Comparison of ENCODE assay signal across 28 cellular contexts in the genomic region with DNA sequence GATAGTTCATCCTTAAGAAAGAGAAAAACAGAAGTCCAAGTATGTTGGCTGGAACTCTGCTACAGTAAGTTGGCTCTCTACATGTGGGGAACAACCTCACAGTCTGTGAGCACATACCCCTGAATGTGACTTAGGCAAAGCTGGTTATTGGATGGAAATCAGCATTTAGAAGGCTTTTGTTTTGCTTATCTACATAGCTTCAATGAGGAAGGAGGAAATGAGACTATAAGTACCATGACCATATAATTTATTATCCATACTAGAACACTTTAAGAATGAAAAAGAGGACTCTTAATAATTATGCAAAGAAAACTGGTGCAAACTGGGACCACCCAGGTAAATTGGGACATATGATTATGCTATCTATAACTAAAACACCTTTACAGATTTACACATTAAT.
"Had no signal": no experiment of that assay in that cellular context is flagged by ENCODE, and none has a peak within 500 bp of the region (broad histone marks: within the 10 kb centered on the region; RNA-seq: fewer than 3 reads in every experiment).

No MANE protein-coding gene starts in this region.

- H3K4me1 ChIP-seq: stomach, testis, upper lobe of left lung, upper lobe of right lung, uterus had no signal

- FAIRE-seq: urothelium cell line had no signal

- H3K4me3 ChIP-seq: stomach, suprapubic skin, testis, thoracic aorta, thyroid gland, tibial artery, tibial nerve, transverse colon, upper lobe of left lung, upper lobe of right lung, uterus, vagina had no signal

- H3K4me1 Mint-ChIP-seq: stimulated activated effector memory CD8-positive, alpha-beta T cell treated with anti-CD3 and anti-CD28 coated beads, Interleukin-12 subunit alpha, Interleukin-12 subunit beta, amount 100 ng/mL, for 72 hours; stimulated activated memory B cell treated with anti-CD40 and anti-IgM and Interleukin-4, amounts not matched to agents 10 μg/mL and 1 μg/mL and 100 μg/mL, for 72 hours had no signal

- H3K4me3 Mint-ChIP-seq: stimulated activated effector memory CD8-positive, alpha-beta T cell treated with anti-CD3 and anti-CD28 coated beads, Interleukin-12 subunit alpha, Interleukin-12 subunit beta, amount 100 ng/mL, for 72 hours; stimulated activated memory B cell treated with anti-CD40 and anti-IgM and Interleukin-4, amounts not matched to agents 10 μg/mL and 1 μg/mL and 100 μg/mL, for 72 hours; stimulated activated naive B cell treated with anti-CD40 and anti-IgM and Interleukin-4, amounts not matched to agents 10 μg/mL and 1 μg/mL and 100 μg/mL, for 72 hours; stimulated activated naive CD8-positive, alpha-beta T cell treated with anti-CD3 and anti-CD28 coated beads, Interleukin-15, amount 100 ng/mL, for 72 hours; stimulated activated naive CD8-positive, alpha-beta T cell treated with anti-CD3 and anti-CD28 coated beads, Interleukin-15, Interleukin-2, amounts not matched to agents 100 ng/mL and 50 ng/mL, for 24 hours; type B pancreatic cell had no signal

- H3K27ac ChIP-seq: stomach, suprapubic skin, testis, thoracic aorta, thyroid gland, tibial artery, tibial nerve, transverse colon, upper lobe of left lung, upper lobe of right lung, uterus, vagina had no signal

- H3K27me3 Mint-ChIP-seq: stimulated activated memory B cell treated with anti-CD40 and anti-IgM and Interleukin-4, amounts not matched to agents 10 μg/mL and 1 μg/mL and 100 μg/mL, for 72 hours; stimulated activated naive B cell treated with anti-CD40 and anti-IgM and Interleukin-4, amounts not matched to agents 10 μg/mL and 1 μg/mL and 100 μg/mL, for 72 hours; stimulated activated naive CD8-positive, alpha-beta T cell treated with anti-CD3 and anti-CD28 coated beads, Interleukin-15, amount 100 ng/mL, for 72 hours; type B pancreatic cell had no signal

- ATAC-seq: stimulated activated effector memory CD8-positive, alpha-beta T cell treated with anti-CD3 and anti-CD28 coated beads, Interleukin-12 subunit alpha, Interleukin-12 subunit beta, amount 100 ng/mL, for 72 hours; stimulated activated memory B cell treated with anti-CD40 and anti-IgM and Interleukin-4, amounts not matched to agents 10 μg/mL and 1 μg/mL and 100 μg/mL, for 72 hours; stimulated activated naive B cell treated with anti-CD40 and anti-IgM and Interleukin-4, amounts not matched to agents 10 μg/mL and 1 μg/mL and 100 μg/mL, for 72 hours; stimulated activated naive CD8-positive, alpha-beta T cell treated with anti-CD3 and anti-CD28 coated beads, Interleukin-15, amount 100 ng/mL, for 72 hours; stimulated activated naive CD8-positive, alpha-beta T cell treated with anti-CD3 and anti-CD28 coated beads, Interleukin-15, Interleukin-2, amounts not matched to agents 100 U/mL and 50 U/mL, for 24 hours; upper lobe of right lung had no signal

- H3K27ac Mint-ChIP-seq: stimulated activated effector memory CD8-positive, alpha-beta T cell treated with anti-CD3 and anti-CD28 coated beads, Interleukin-12 subunit alpha, Interleukin-12 subunit beta, amount 100 ng/mL, for 72 hours; stimulated activated memory B cell treated with anti-CD40 and anti-IgM and Interleukin-4, amounts not matched to agents 10 μg/mL and 1 μg/mL and 100 μg/mL, for 72 hours; stimulated activated naive B cell treated with anti-CD40 and anti-IgM and Interleukin-4, amounts not matched to agents 10 μg/mL and 1 μg/mL and 100 μg/mL, for 72 hours; stimulated activated naive CD8-positive, alpha-beta T cell treated with anti-CD3 and anti-CD28 coated beads, Interleukin-15, amount 100 ng/mL, for 72 hours; stimulated activated naive CD8-positive, alpha-beta T cell treated with anti-CD3 and anti-CD28 coated beads, Interleukin-15, Interleukin-2, amounts not matched to agents 100 ng/mL and 50 ng/mL, for 24 hours; type B pancreatic cell had no signal

- H3K27me3 ChIP-seq: stomach, suprapubic skin, testis, thyroid gland, tibial artery, tibial nerve, transverse colon, upper lobe of left lung, upper lobe of right lung, uterus, vagina had no signal

- H3K9me3 ChIP-seq: suprapubic skin, testis, thoracic aorta, thyroid gland, tibial artery, transverse colon, upper lobe of left lung, upper lobe of right lung, uterus, vagina had no signal

- H3K9me3 Mint-ChIP-seq: stimulated activated effector memory CD8-positive, alpha-beta T cell treated with anti-CD3 and anti-CD28 coated beads, Interleukin-12 subunit alpha, Interleukin-12 subunit beta, amount 100 ng/mL, for 72 hours had no signal

- H3K36me3 Mint-ChIP-seq: stimulated activated effector memory CD8-positive, alpha-beta T cell treated with anti-CD3 and anti-CD28 coated beads, Interleukin-12 subunit alpha, Interleukin-12 subunit beta, amount 100 ng/mL, for 72 hours; type B pancreatic cell had no signal

- DNase-seq: stimulated activated CD4-positive, alpha-beta T cell treated with anti-CD3 and anti-CD28 coated beads, Interleukin-2, amount 100 ng/mL, for 48 hours; stimulated activated CD4-positive, alpha-beta T cell treated with anti-CD3 and anti-CD28 coated beads, Interleukin-4, amount 100 ng/mL, for 1 hour; stimulated activated CD4-positive, alpha-beta T cell treated with anti-CD3 and anti-CD28 coated beads, Interleukin-4, amount 100 ng/mL, for 24 hours; stimulated activated CD4-positive, alpha-beta T cell treated with anti-CD3 and anti-CD28 coated beads, Interleukin-4, amount 100 ng/mL, for 4 hours; stimulated activated CD8-positive, alpha-beta memory T cell treated with anti-CD3 and anti-CD28 coated beads, Interleukin-4, amount 100 ng/mL, for 48 hours; stimulated activated naive B cell treated with anti-CD40 and anti-IgM and Interleukin-4, amounts not matched to agents 10 μg/mL and 1 μg/mL and 100 μg/mL, for 72 hours; stimulated activated naive CD4-positive, alpha-beta T cell; stimulated activated naive CD4-positive, alpha-beta T cell treated with Interleukin-2 at 50 U/mL for 16 hours; stimulated activated naive CD8-positive, alpha-beta T cell treated with anti-CD3 and anti-CD28 coated beads, Interleukin-15, amount 100 ng/mL, for 72 hours; stimulated activated naive CD8-positive, alpha-beta T cell treated with anti-CD3 and anti-CD28 coated beads, Interleukin-15, Interleukin-2, amounts not matched to agents 100 U/mL and 50 U/mL, for 24 hours; stomach; substantia nigra; testis; thyroid gland; tibial artery; transverse colon; upper lobe of left lung; upper lobe of right lung; uterus had no signal

- H3K36me3 ChIP-seq: stomach, suprapubic skin, thoracic aorta, thyroid gland, tibial artery, tibial nerve, transverse colon, upper lobe of left lung, upper lobe of right lung, uterus, vagina had no signal
